ENCODE assay signal across 1 cellular context in the genomic region with DNA sequence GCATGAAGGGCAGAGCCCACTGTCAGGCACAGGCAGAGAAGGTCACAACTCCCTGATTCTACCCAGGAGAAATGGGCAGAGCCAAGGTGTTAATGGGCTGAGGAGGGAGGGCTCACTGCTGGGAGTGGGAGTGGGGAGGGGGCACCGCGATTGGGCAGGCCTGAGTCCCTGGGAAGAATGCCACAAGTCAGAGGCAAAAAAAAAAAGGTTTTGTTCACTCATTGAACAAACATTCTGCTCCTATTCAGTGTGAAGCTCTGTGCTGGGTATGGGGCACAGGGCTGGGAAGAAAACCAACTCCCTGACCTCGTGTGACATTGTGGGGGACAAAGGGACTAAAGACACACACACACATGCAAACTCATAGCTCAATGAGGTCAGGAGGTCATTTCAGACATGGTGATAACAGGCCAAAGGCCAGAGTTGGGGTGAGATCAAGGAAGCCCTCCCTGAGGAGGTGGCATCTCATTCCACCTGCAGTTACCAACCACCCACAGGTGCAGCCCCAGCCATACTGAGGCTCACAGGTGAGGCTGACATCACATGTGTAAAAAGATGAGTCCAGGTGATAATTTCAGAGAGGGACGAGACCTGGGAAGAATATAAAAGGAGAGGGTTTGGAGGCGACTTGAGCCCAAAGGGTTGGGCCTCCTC.
A peak's percentile ranks its signal among the peaks of the same experiment; 100 is the strongest.
TF ChIP-seq lines count a peak whose summit lies in the region.

No MANE protein-coding gene starts in this region.

TF ChIP-seq in K562, 482 proteins besides CTCF, POLR2A, EP300 and RAD21:
- TF ChIP-seq NR2C1 (IDR thresholded peaks at IDR 0.05), result no peak
- TF ChIP-seq NR2C1 (tag; IDR thresholded peaks at IDR 0.05), result 0 out of 2 replicates have a peak, but pooled peaks have one; percentile 15
- TF ChIP-seq ESRRA (IDR thresholded peaks at IDR 0.05; ENCODE audit: borderline replicate concordance, low read depth), result peak; percentile 24; the same call in 1 of the 2 replicates
- TF ChIP-seq CBFA2T3 (IDR thresholded peaks at IDR 0.05), result no peak
- TF ChIP-seq ZC3H4 (CRISPR knock-in tag; IDR thresholded peaks at IDR 0.05; ENCODE audit: borderline replicate concordance), result no peak
- TF ChIP-seq MXI1 (IDR thresholded peaks at IDR 0.05; ENCODE audit: low read depth, low read length), result no peak
- TF ChIP-seq CHD1 (IDR thresholded peaks at IDR 0.05; ENCODE audit: low read length), result no peak
- TF ChIP-seq ZBTB33 (CRISPR knock-in tag; IDR thresholded peaks at IDR 0.05), result no peak
- TF ChIP-seq ZFP36 (IDR thresholded peaks at IDR 0.05; ENCODE audit: low read depth, low read length, partially characterized antibody), result peak; percentile 86
- no peak for TF ChIP-seq NFYB (IDR thresholded peaks at IDR 0.05; ENCODE audit: extremely low read depth, insufficient read length)
- TF ChIP-seq ZC3H8 (IDR thresholded peaks at IDR 0.05), result no peak
- no peak for TF ChIP-seq EZH2 (IDR thresholded peaks at IDR 0.05; ENCODE audit: borderline replicate concordance, low read depth, low read length)
- no peak for TF ChIP-seq POLR2B (IDR thresholded peaks at IDR 0.05; ENCODE audit: low read depth, partially characterized antibody)
- TF ChIP-seq E2F8 (IDR thresholded peaks at IDR 0.05; ENCODE audit: low read depth, partially characterized antibody), result no peak
- no peak for TF ChIP-seq ZNF668 (CRISPR knock-in tag; IDR thresholded peaks at IDR 0.05)
- TF ChIP-seq STAT5A (IDR thresholded peaks at IDR 0.05; ENCODE audit: borderline replicate concordance, low read length), result no peak
- no peak for TF ChIP-seq TSHZ1 (CRISPR knock-in tag; IDR thresholded peaks at IDR 0.05)
- no peak for TF ChIP-seq RBM17 (IDR thresholded peaks at IDR 0.05; ENCODE audit: borderline replicate concordance, low read depth, low read length)
